Comparison of ENCODE assay signal across 26 cellular contexts in the genomic region with DNA sequence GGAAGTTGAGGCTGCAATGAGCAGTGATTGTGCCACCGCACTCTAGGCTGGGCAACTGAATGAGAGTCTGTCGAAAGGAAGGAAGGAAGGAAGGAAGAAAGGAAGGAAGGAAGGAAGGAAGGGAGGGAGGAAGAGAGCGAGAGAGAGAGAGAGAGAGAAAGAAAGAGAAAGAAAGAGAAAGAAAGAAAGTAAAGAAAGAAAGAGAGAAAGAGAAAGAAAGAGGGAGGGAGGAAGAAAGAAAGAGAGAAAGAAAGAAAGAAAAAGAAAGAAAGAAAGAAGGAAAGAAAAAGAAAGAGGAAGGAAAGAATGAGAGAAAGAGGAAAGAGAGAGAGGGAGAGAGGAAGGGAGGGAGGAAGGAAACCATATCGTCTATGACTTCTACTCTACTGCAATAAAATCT.
"Had no signal": no experiment of that assay in that cellular context is flagged by ENCODE, and none has a peak within 500 bp of the region (broad histone marks: within the 10 kb centered on the region; RNA-seq: fewer than 3 reads in every experiment).

No MANE protein-coding gene starts in this region.

- H3K27ac ChIP-seq: colonic mucosa, coronary artery, dorsolateral prefrontal cortex, epithelial cell of prostate, esophagus muscularis mucosa, esophagus squamous epithelium, foreskin keratinocyte, gastrocnemius medialis, gastroesophageal sphincter, heart left ventricle, heart right ventricle had no signal

- H3K9me3 ChIP-seq: colonic mucosa, esophagus muscularis mucosa, esophagus squamous epithelium, gastrocnemius medialis, gastroesophageal sphincter, heart left ventricle, heart right ventricle had no signal

- H3K4me1 ChIP-seq: colonic mucosa, esophagus muscularis mucosa, esophagus squamous epithelium, foreskin keratinocyte, gastrocnemius medialis, gastroesophageal sphincter, heart left ventricle, heart right ventricle had no signal

- H3K27me3 ChIP-seq: colonic mucosa, esophagus muscularis mucosa, esophagus squamous epithelium, foreskin keratinocyte, gastrocnemius medialis, gastroesophageal sphincter had no signal

- H3K9me3 Mint-ChIP-seq: effector memory CD8-positive, alpha-beta T cell; endodermal cell had no signal

- H3K4me3 Mint-ChIP-seq: dendritic cell treated with granulocyte-macrophage colony-stimulating factor and Interleukin-4, amounts not matched to agents 40 ng/mL and 50 ng/mL, for 4 days; effector memory CD8-positive, alpha-beta T cell; endodermal cell had no signal

- H3K27me3 Mint-ChIP-seq: dendritic cell treated with granulocyte-macrophage colony-stimulating factor and Interleukin-4, amounts not matched to agents 40 ng/mL and 50 ng/mL, for 4 days had no signal

- H3K27ac Mint-ChIP-seq: dendritic cell treated with granulocyte-macrophage colony-stimulating factor and Interleukin-4, amounts not matched to agents 40 ng/mL and 50 ng/mL, for 4 days; effector memory CD8-positive, alpha-beta T cell; endodermal cell had no signal

- DNase-seq: colonic mucosa; cortex of kidney; dermis blood vessel endothelial cell; dorsolateral prefrontal cortex; effector CD4-positive, alpha-beta T cell; effector CD8-positive, alpha-beta T cell; effector memory CD4-positive, alpha-beta T cell; effector memory CD8-positive, alpha-beta T cell; endodermal cell; erythroblast; esophagus squamous epithelium; foreskin fibroblast; foreskin keratinocyte; foreskin melanocyte; gastrocnemius medialis; glutamatergic neuron; head of caudate nucleus; heart right ventricle had no signal

- FAIRE-seq: endothelial cell of umbilical vein had no signal

- H3K4me3 ChIP-seq: colonic mucosa, coronary artery, dorsolateral prefrontal cortex, esophagus muscularis mucosa, esophagus squamous epithelium, gastrocnemius medialis, gastroesophageal sphincter, heart left ventricle, heart right ventricle had no signal

- H3K4me1 Mint-ChIP-seq: endodermal cell had no signal

- H3K36me3 ChIP-seq: colonic mucosa, esophagus muscularis mucosa, esophagus squamous epithelium, gastrocnemius medialis, gastroesophageal sphincter, heart left ventricle, heart right ventricle had no signal

- ATAC-seq: effector memory CD8-positive, alpha-beta T cell; esophagus mucosa; foreskin keratinocyte; gastrocnemius medialis; gastroesophageal sphincter; heart left ventricle; heart right ventricle had no signal
